In genomic region chr12:14367097-14367661, GRCh38 we compare ENCODE assay signal across 8 cellular contexts. TPM values are rescaled to one million over a fixed set of nuclear protein-coding genes. Genes with fewer than 3 reads are reported as not detected.
DNase-seq lines count a peak whose midpoint lies in the region; ATAC-seq and TF ChIP-seq lines count a peak whose summit lies in the region.

No MANE protein-coding gene starts in this region.

- H3K36me3 ChIP-seq in heart left ventricle, result peaks cover 0 to 15% (median 0%) of the 10 kb centered on the region in 9 donors

- H3K27ac ChIP-seq in heart left ventricle, result peak overlapping the region; percentile 90 to 98 (median 95)

- H3K4me1 ChIP-seq in heart left ventricle (peaks cover 0 to 37% (median 9%) of the 10 kb centered on the region in 12 donors), mononuclear cell (ENCODE audit: insufficient read depth, low read length) (peaks cover 20% of the 10 kb centered on the region)

- TF ChIP-seq POLR2A in heart left ventricle (IDR thresholded peaks at IDR 0.05) (no peak), lower leg skin (IDR thresholded peaks at IDR 0.05) (no peak)

- TF ChIP-seq CTCF in heart left ventricle (IDR thresholded peaks at IDR 0.05) (no peak), lower leg skin (IDR thresholded peaks at IDR 0.05) (no peak)

- ATAC-seq in heart left ventricle (no peak), left ventricle myocardium superior (no peak), HG02642 (IDR thresholded peaks at IDR 0.05; ENCODE audit: poor library complexity, unreplicated experiment) (peak; percentile 36)

- intact Hi-C loops in heart left ventricle (cut with DNase I), result loop anchor here in 9 of 10 donors (2.0 to 10.0 kb wide), 11 partner anchors 16 to 405 kb away; partner anchors contain the start of gene PLBD1 (in 1 of the 9)
- intact Hi-C loops in left ventricle myocardium superior (cut with micrococcal nuclease), result loop anchor here (5.0 to 10.0 kb wide), 2 partner anchors 48 to 110 kb away; no protein-coding TSS in a partner anchor
- intact Hi-C loops in lower leg skin (cut with DNase I; ENCODE audit: low total_unique reads), result no loop called here

- peaks cover 0 to 3% (median 0%) of the 10 kb centered on the region in 12 donors for H3K9me3 ChIP-seq in heart left ventricle
- no peaks in the 10 kb centered on the region for H3K9me3 ChIP-seq in mononuclear cell (ENCODE audit: low read depth, low read length)

- 8 to 15% (median 11%) methylated on average over 6 of the region's 6 CpGs for WGBS in heart left ventricle, 4 donors
- 17 to 18% methylated on average over 6 of the region's 6 CpGs for WGBS in lower leg skin, 2 donors

- DNase-seq in heart left ventricle (no peak), left ventricle myocardium superior (no peak), NOMO-1 treated with dmso at 0.1 percent for 144 hours (lab: John Stamatoyannopoulos, UW; ENCODE audit: unreplicated experiment) (peak; percentile 29), cerebellum (ENCODE audit: low spot score) (peak; percentile 30), retina (no peak), lower leg skin (ENCODE audit: low spot score in 2 of 2) (no peak)

- H3K27me3 ChIP-seq in heart left ventricle (no peaks in the 10 kb centered on the region), mononuclear cell (ENCODE audit: insufficient read depth, low read length) (no peaks in the 10 kb centered on the region)

- H3K4me3 ChIP-seq in heart left ventricle (peak overlapping the region; percentile 52 to 84 (median 69)), mononuclear cell (ENCODE audit: low read length) (peak overlapping the region; percentile 68), lower leg skin (ENCODE audit: low read depth, poor library complexity, severe bottlenecking) (no peak overlapping the region)

RNA-seq across cellular contexts. Expression of gene ATF7IP, which starts 1.7 kb away (rescaled TPM):
- total RNA-seq in heart left ventricle (10 to 100 TPM; 39.8 to 82.4 (median 63.6) TPM), left ventricle myocardium superior (58.5 TPM), cerebellum (103 TPM), mononuclear cell (114 TPM), lower leg skin (10 to 100 TPM; 35.3 to 49.0 (median 42.4) TPM)
- polyA plus RNA-seq in heart left ventricle, result 1 to 10 TPM; 7.7 to 9.5 TPM

Comparison
In these comparisons a context has a peak if more than half of its experiments do, and no peak if none do; other contexts are left out.
1. DNase-seq: peak in NOMO-1 treated with dmso at 0.1 percent for 144 hours (single experiment) and cerebellum (single experiment); none in heart left ventricle (0 of 5), left ventricle myocardium superior (single experiment), retina (single experiment) and lower leg skin (0 of 2).